39 cellular contexts compared by ENCODE assay signal in genomic region chr5:113673041-113673440, GRCh38.
"Had no signal": no experiment of that assay in that cellular context is flagged by ENCODE, and none has a peak within 500 bp of the region (broad histone marks: within the 10 kb centered on the region; RNA-seq: fewer than 3 reads in every experiment).

No MANE protein-coding gene starts in this region.

- H3K4me3 ChIP-seq: adrenal gland, ascending aorta, body of pancreas, breast epithelium, cardiac muscle cell had no signal

- H3K4me1 ChIP-seq: adrenal gland, ascending aorta, body of pancreas, breast epithelium had no signal

- H3K36me3 ChIP-seq: adrenal gland, ascending aorta, brain microvascular endothelial cell, breast epithelium, cardiac muscle cell had no signal

- H3K4me3 Mint-ChIP-seq: activated naive CD4-positive, alpha-beta T cell treated with anti-CD3 and anti-CD28 coated beads for 36 hours; activated naive CD4-positive, alpha-beta T cell treated with anti-CD3 and anti-CD28 coated beads, Interleukin-2, amount 10 ng/mL, durations not matched to agents 7 days and 5 days; activated naive CD4-positive, alpha-beta T cell treated with anti-CD3 and anti-CD28 coated beads, Interleukin-2, amount 50 U/mL, for 24 hours; activated naive CD8-positive, alpha-beta T cell; activated naive CD8-positive, alpha-beta T cell treated with anti-CD3 and anti-CD28 coated beads for 36 hours; activated naive CD8-positive, alpha-beta T cell treated with anti-CD3 and anti-CD28 coated beads, Interleukin-2, amount 10 ng/mL, durations not matched to agents 7 days and 5 days; activated naive CD8-positive, alpha-beta T cell treated with anti-CD3 and anti-CD28 coated beads, Interleukin-2, amount 50 U/mL, for 24 hours; activated T-cell treated with anti-CD3 and anti-CD28 coated beads, Interleukin-2, amount 50 U/mL, for 24 hours; activated T-cell treated with anti-CD3 and anti-CD28 coated beads, Interleukin-2, amount 50 U/mL, for 4 hours; activated T-cell treated with anti-CD3 and anti-CD28 coated beads, Interleukin-2, amount 50 U/mL, for 72 hours; activated T-helper 1 cell treated with anti-CD3 and anti-CD28 coated beads, Interleukin-12 subunit alpha, Interleukin-12 subunit beta, Interleukin-2, Interleukin-4 antibody, amounts not matched to agents 30 ng/mL and 10 ng/mL and 1 ng/mL, durations not matched to agents 14 hours and 24 hours and 36 hours; activated T-helper 17 cell treated with anti-CD3 and anti-CD28 coated beads, Interleukin-2, amount 50 U/mL, for 72 hours; brain; central memory CD8-positive, alpha-beta T cell had no signal

- H3K27me3 Mint-ChIP-seq: activated naive CD4-positive, alpha-beta T cell treated with anti-CD3 and anti-CD28 coated beads, Interleukin-2, amount 10 ng/mL, durations not matched to agents 7 days and 5 days; brain; central memory CD8-positive, alpha-beta T cell had no signal

- H3K9me3 Mint-ChIP-seq: activated naive CD4-positive, alpha-beta T cell treated with anti-CD3 and anti-CD28 coated beads, Interleukin-2, amount 50 U/mL, for 72 hours; activated naive CD8-positive, alpha-beta T cell treated with anti-CD3 and anti-CD28 coated beads, Interleukin-2, amount 50 U/mL, for 24 hours; activated T-helper 1 cell treated with anti-CD3 and anti-CD28 coated beads, Interleukin-12 subunit alpha, Interleukin-12 subunit beta, Interleukin-2, Interleukin-4 antibody, amounts not matched to agents 30 ng/mL and 10 ng/mL and 1 ng/mL, durations not matched to agents 14 hours and 24 hours and 36 hours; activated T-helper 17 cell treated with anti-CD3 and anti-CD28 coated beads, Interleukin-2, amount 50 U/mL, for 72 hours; central memory CD8-positive, alpha-beta T cell had no signal

- H3K27ac ChIP-seq: adrenal gland, ascending aorta, body of pancreas, brain microvascular endothelial cell, breast epithelium, cardiac muscle cell had no signal

- DNase-seq: activated effector memory CD4-positive, alpha-beta T cell treated with anti-CD3 and anti-CD28 coated beads, Interleukin-2, amount 50 U/mL, for 16 hours; activated effector memory CD4-positive, alpha-beta T cell treated with Interleukin-2 at 50 U/mL for 16 hours; activated gamma-delta T cell; activated gamma-delta T cell treated with Interleukin-2 at 50 U/mL for 16 hours; activated naive CD4-positive, alpha-beta T cell; activated naive CD4-positive, alpha-beta T cell treated with anti-CD3 and anti-CD28 coated beads for 36 hours; activated naive CD4-positive, alpha-beta T cell treated with anti-CD3 and anti-CD28 coated beads, Interleukin-2, amount 10 ng/mL, durations not matched to agents 7 days and 5 days; activated naive CD4-positive, alpha-beta T cell treated with anti-CD3 and anti-CD28 coated beads, Interleukin-2, amount 50 U/mL, for 16 hours; activated naive CD4-positive, alpha-beta T cell treated with Interleukin-2 at 50 U/mL for 16 hours; activated naive CD8-positive, alpha-beta T cell treated with anti-CD3 and anti-CD28 coated beads for 36 hours; activated naive CD8-positive, alpha-beta T cell treated with anti-CD3 and anti-CD28 coated beads, Interleukin-2, amount 10 ng/mL, durations not matched to agents 7 days and 5 days; activated naive CD8-positive, alpha-beta T cell treated with anti-CD3 and anti-CD28 coated beads, Interleukin-2, amount 50 U/mL, for 24 hours; activated T-cell treated with anti-CD3 and anti-CD28 coated beads for 4 hours; activated T-cell treated with anti-CD3 and anti-CD28 coated beads, Interleukin-2, amount 50 U/mL, for 1 hour; activated T-cell treated with anti-CD3 and anti-CD28 coated beads, Interleukin-2, amount 50 U/mL, for 24 hours; activated T-cell treated with anti-CD3 and anti-CD28 coated beads, Interleukin-2, amount 50 U/mL, for 4 hours; activated T-cell treated with anti-CD3 and anti-CD28 coated beads, Interleukin-2, amount 50 U/mL, for 48 hours; activated T-cell treated with anti-CD3 and anti-CD28 coated beads, Interleukin-2, amount 50 U/mL, for 72 hours; adrenal gland; amniotic stem cell; amygdala; anterior cingulate cortex; aorta; body of pancreas; brain microvascular endothelial cell; caudate nucleus; central memory CD4-positive, alpha-beta T cell; cerebellar nuclear complex had no signal

- H3K36me3 Mint-ChIP-seq: activated naive CD4-positive, alpha-beta T cell treated with anti-CD3 and anti-CD28 coated beads, Interleukin-2, amount 10 ng/mL, durations not matched to agents 7 days and 5 days; activated naive CD4-positive, alpha-beta T cell treated with anti-CD3 and anti-CD28 coated beads, Interleukin-2, amount 50 U/mL, for 24 hours; activated naive CD4-positive, alpha-beta T cell treated with anti-CD3 and anti-CD28 coated beads, Interleukin-2, amount 50 U/mL, for 72 hours; activated naive CD8-positive, alpha-beta T cell; activated naive CD8-positive, alpha-beta T cell treated with anti-CD3 and anti-CD28 coated beads, Interleukin-2, amount 10 ng/mL, durations not matched to agents 7 days and 5 days; brain had no signal

- H3K27me3 ChIP-seq: adrenal gland, ascending aorta, body of pancreas, brain microvascular endothelial cell, breast epithelium, cardiac muscle cell had no signal

- H3K4me1 Mint-ChIP-seq: activated naive CD4-positive, alpha-beta T cell treated with anti-CD3 and anti-CD28 coated beads, Interleukin-2, amount 10 ng/mL, durations not matched to agents 7 days and 5 days; activated naive CD4-positive, alpha-beta T cell treated with anti-CD3 and anti-CD28 coated beads, Interleukin-2, amount 50 U/mL, for 24 hours; activated naive CD8-positive, alpha-beta T cell treated with anti-CD3 and anti-CD28 coated beads for 36 hours; activated naive CD8-positive, alpha-beta T cell treated with anti-CD3 and anti-CD28 coated beads, Interleukin-2, amount 10 ng/mL, durations not matched to agents 7 days and 5 days; activated naive CD8-positive, alpha-beta T cell treated with anti-CD3 and anti-CD28 coated beads, Interleukin-2, amount 50 U/mL, for 24 hours; activated T-helper 17 cell treated with anti-CD3 and anti-CD28 coated beads, Interleukin-2, amount 50 U/mL, for 72 hours; brain; central memory CD8-positive, alpha-beta T cell had no signal

- H3K9me3 ChIP-seq: adrenal gland, ascending aorta, body of pancreas, breast epithelium had no signal

- ATAC-seq: activated naive CD4-positive, alpha-beta T cell treated with anti-CD3 and anti-CD28 coated beads, Interleukin-2, amount 50 U/mL, for 72 hours; activated naive CD8-positive, alpha-beta T cell treated with anti-CD3 and anti-CD28 coated beads, Interleukin-2, amount 50 U/mL, for 24 hours; activated T-cell treated with anti-CD3 and anti-CD28 coated beads, Interleukin-2, amount 50 U/mL, for 4 hours; activated T-cell treated with anti-CD3 and anti-CD28 coated beads, Interleukin-2, amount 50 U/mL, for 72 hours; activated T-helper 17 cell treated with anti-CD3 and anti-CD28 coated beads, Interleukin-2, amount 50 U/mL, for 72 hours; body of pancreas had no signal

- H3K27ac Mint-ChIP-seq: activated naive CD4-positive, alpha-beta T cell treated with anti-CD3 and anti-CD28 coated beads for 36 hours; activated naive CD4-positive, alpha-beta T cell treated with anti-CD3 and anti-CD28 coated beads, Interleukin-2, amount 10 ng/mL, durations not matched to agents 7 days and 5 days; activated naive CD4-positive, alpha-beta T cell treated with anti-CD3 and anti-CD28 coated beads, Interleukin-2, amount 50 U/mL, for 24 hours; activated naive CD4-positive, alpha-beta T cell treated with anti-CD3 and anti-CD28 coated beads, Interleukin-2, amount 50 U/mL, for 72 hours; activated naive CD8-positive, alpha-beta T cell; activated naive CD8-positive, alpha-beta T cell treated with anti-CD3 and anti-CD28 coated beads for 36 hours; activated naive CD8-positive, alpha-beta T cell treated with anti-CD3 and anti-CD28 coated beads, Interleukin-2, amount 10 ng/mL, durations not matched to agents 7 days and 5 days; activated naive CD8-positive, alpha-beta T cell treated with anti-CD3 and anti-CD28 coated beads, Interleukin-2, amount 50 U/mL, for 24 hours; activated T-cell treated with anti-CD3 and anti-CD28 coated beads, Interleukin-2, amount 50 U/mL, for 24 hours; activated T-cell treated with anti-CD3 and anti-CD28 coated beads, Interleukin-2, amount 50 U/mL, for 72 hours; activated T-helper 1 cell treated with anti-CD3 and anti-CD28 coated beads, Interleukin-12 subunit alpha, Interleukin-12 subunit beta, Interleukin-2, Interleukin-4 antibody, amounts not matched to agents 30 ng/mL and 10 ng/mL and 1 ng/mL, durations not matched to agents 14 hours and 24 hours and 36 hours; activated T-helper 17 cell treated with anti-CD3 and anti-CD28 coated beads, Interleukin-2, amount 50 U/mL, for 72 hours; activated T-helper 2 cell treated with anti-CD3 and anti-CD28 coated beads, Interferon-gamma antibody, Interleukin-2, Interleukin-4, amounts not matched to agents 10 μg/mL and 5 μg/mL and 100 μg/mL, durations not matched to agents 14 hours and 24 hours and 36 hours; brain had no signal
